In the genomic region with DNA sequence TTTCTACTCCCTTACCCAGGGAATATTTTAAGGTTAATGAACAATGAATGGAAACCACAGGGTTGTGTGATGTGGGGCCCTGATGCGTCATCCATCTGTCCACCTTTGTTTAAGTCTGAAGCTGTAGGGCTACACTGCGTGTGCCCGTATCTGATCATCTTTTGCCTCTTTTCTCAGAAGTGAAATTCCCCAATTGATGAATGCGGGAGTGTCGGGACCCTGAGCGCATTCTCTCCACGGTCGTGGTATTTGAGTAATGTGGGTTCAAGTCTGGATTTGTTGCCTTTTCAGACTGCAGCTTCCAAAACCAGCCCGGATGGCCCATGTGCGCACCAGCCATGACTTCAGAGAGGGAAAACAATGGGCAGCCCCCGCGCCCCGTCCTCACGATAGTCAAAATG, we compare ENCODE assay signal across 13 cellular contexts.
A peak's percentile ranks its signal among the peaks of the same experiment; 100 is the strongest.
DNase-seq lines count a peak whose midpoint lies in the region; ATAC-seq and TF ChIP-seq lines count a peak whose summit lies in the region.
"Had no signal": no experiment of that assay in that cellular context is flagged by ENCODE, and none has a peak within 500 bp of the region (broad histone marks: within the 10 kb centered on the region; RNA-seq: fewer than 3 reads in every experiment).

No MANE protein-coding gene starts in this region.

- H3T11ph ChIP-seq in H9 (ENCODE audit: low read length) = no peak overlapping the region

- H3K4me1 ChIP-seq in H9 (ENCODE audit: insufficient read depth, low read length) = no peaks in the 10 kb centered on the region

- no peak overlapping the region for H3K18ac ChIP-seq in H9 (ENCODE audit: insufficient read length, low read depth, low read length)

- H3K4ac ChIP-seq in H9 (ENCODE audit: low read depth, low read length) = no peak overlapping the region

- no peak overlapping the region for H2AFZ ChIP-seq in H9 (ENCODE audit: low read length)

- no peak for ATAC-seq in GM19324 (IDR thresholded peaks at IDR 0.05; ENCODE audit: low FRiP score, unreplicated experiment)

- H2BK12ac ChIP-seq in H9 (ENCODE audit: insufficient read length, low read depth, low read length) = no peak overlapping the region

- no peak overlapping the region for H4K91ac ChIP-seq in H9 (ENCODE audit: insufficient read length, low read depth, low read length)

- peak overlapping the region in 2 of 3 experiments; percentile 62; a peak in 3 of 7 replicates for H3K27ac Mint-ChIP-seq in H9
- peak overlapping the region; percentile 82 to 92 (median 86) for H3K27ac Mint-ChIP-seq in nephron

- no peak overlapping the region; the same call in 1 of the 2 replicates for H3K14ac ChIP-seq in H9 (ENCODE audit: insufficient read depth, low read length)

- no peaks in the 10 kb centered on the region for H3K23me2 ChIP-seq in H9 (ENCODE audit: insufficient read length, low read depth, low read length, poor library complexity, severe bottlenecking)

- H3K4me2 ChIP-seq in H9 (ENCODE audit: insufficient read depth, insufficient read length, low read length) = no peak overlapping the region

- H3K36me3 Mint-ChIP-seq in H9 (ENCODE audit: insufficient read depth in 1 of 3, low read depth in 3 of 3) = 0 out of 7 replicates have a peak, but pooled peaks cover 0 to 2% (median 0%) of the 10 kb centered on the region in 3 experiments
- H3K36me3 Mint-ChIP-seq in nephron (ENCODE audit: low read depth) = peaks cover 41% of the 10 kb centered on the region

- in situ Hi-C loops in brain microvascular endothelial cell (cut with HindIII; ENCODE audit: low pct_ligation_motif_present, low sequenced_read_pairs) = no loop called here

- WGBS in H9 (ENCODE audit: extremely low coverage, insufficient read length, low lambda C conversion rate) = no CpG with 5 or more reads among the region's 14 CpGs

- H3K27me3 ChIP-seq in H9 (ENCODE audit: insufficient read depth, low read length) (no peaks in the 10 kb centered on the region), brain microvascular endothelial cell (replicated peaks) (no peaks in the 10 kb centered on the region)

- H3K79me1 ChIP-seq in H9 (ENCODE audit: insufficient read depth, low read depth, low read length, poor library complexity, severe bottlenecking) = no peaks in the 10 kb centered on the region

- H3K4me3 ChIP-seq in brain microvascular endothelial cell (ENCODE audit: low read depth, low read length) = no peak overlapping the region

- no peak overlapping the region for H2BK15ac ChIP-seq in H9 (ENCODE audit: low read depth, low read length)

- H4K8ac ChIP-seq in H9 (replicated peaks; ENCODE audit: insufficient read length, low read depth, low read length) = no peak overlapping the region

- H3K36me3 ChIP-seq in brain microvascular endothelial cell (replicated peaks) = peaks cover 48% of the 10 kb centered on the region

- H3K23ac ChIP-seq in H9 (ENCODE audit: insufficient read length, low read depth, low read length) = no peak overlapping the region

- no peak overlapping the region for H2AK5ac ChIP-seq in H9 (ENCODE audit: insufficient read length, low read length)

- TF ChIP-seq CTCF in H9 (conservative IDR thresholded peaks at IDR 0.05) (no peak), brain microvascular endothelial cell (IDR thresholded peaks at IDR 0.05; ENCODE audit: low read depth, low read length, missing control alignments) (no peak), nephron (IDR thresholded peaks at IDR 0.05; ENCODE audit: unreplicated experiment in 3 of 3) (no peak)

- H3K4me1 Mint-ChIP-seq in H9 (peaks cover 16% of the 10 kb centered on the region in 2 experiments), nephron (peaks cover 37% of the 10 kb centered on the region)

- no peak overlapping the region for H2BK5ac ChIP-seq in H9 (ENCODE audit: insufficient read length, low read length)

- no peaks in the 10 kb centered on the region for H3K27me3 Mint-ChIP-seq in H9 (ENCODE audit: low read depth)
- no peaks in the 10 kb centered on the region for H3K27me3 Mint-ChIP-seq in nephron (ENCODE audit: low read depth)

- H3K9ac ChIP-seq in H9 (ENCODE audit: extremely low read depth, insufficient read length, low read length) = no peak overlapping the region

- H3K9me3 ChIP-seq in H9 (ENCODE audit: control insufficient read depth, low read depth, low read length) = no peaks in the 10 kb centered on the region

- H3K79me2 ChIP-seq in H9 (ENCODE audit: insufficient read depth, low read length) = no peaks in the 10 kb centered on the region

- H2BK20ac ChIP-seq in H9 (ENCODE audit: low read depth, low read length, poor library complexity, severe bottlenecking) = no peak overlapping the region

- H3K4me3 Mint-ChIP-seq in H9 = no peak overlapping the region
- H3K4me3 Mint-ChIP-seq in nephron = peak overlapping the region in 1 of 3 experiments; percentile 24

- DNase-seq in COLO829 (ENCODE audit: low spot score) (peak; percentile 53), H9 (no peak), brain microvascular endothelial cell (peak; percentile 86), NCI-H748 (lab: John Stamatoyannopoulos, UW; ENCODE audit: unreplicated experiment) (no peak), NCI-H146 treated with DMSO at 0.1 percent for 48 hours (lab: John Stamatoyannopoulos, UW; ENCODE audit: unreplicated experiment) (no peak), NCI-H1417 treated with DMSO at 0.1 percent for 48 hours (lab: John Stamatoyannopoulos, UW) (no peak)
- DNase-seq: activated T-cell treated with anti-CD3 and anti-CD28 coated beads for 4 hours; H7; NCI-H2171 treated with DMSO at 0.1 percent for 48 hours; stimulated activated CD4-positive, alpha-beta T cell treated with anti-CD3 and anti-CD28 coated beads, Interleukin-4, amount 100 ng/mL, for 4 hours had no signal

- H3K27ac ChIP-seq in H9 (ENCODE audit: insufficient read length, low read depth, low read length) (no peak overlapping the region), brain microvascular endothelial cell (peak overlapping the region; percentile 98)
- H3K27ac ChIP-seq: VCaP had no signal

- H3K9me3 Mint-ChIP-seq in H9 = no peaks in the 10 kb centered on the region
- H3K9me3 Mint-ChIP-seq in nephron = no peaks in the 10 kb centered on the region

- H3K56ac ChIP-seq in H9 (ENCODE audit: insufficient read length, low read depth, low read length) = no peak overlapping the region

- H2BK120ac ChIP-seq in H9 (ENCODE audit: low read depth, low read length, poor library complexity, severe bottlenecking) = no peak overlapping the region

- H4K5ac ChIP-seq in H9 (ENCODE audit: insufficient read length, low read depth, low read length) = no peak overlapping the region

- no peaks in the 10 kb centered on the region for H4K20me1 ChIP-seq in H9 (ENCODE audit: control insufficient read depth, insufficient read depth, insufficient read length)

Comparison
In these comparisons a context has a peak if more than half of its experiments do, and no peak if none do; other contexts are left out.
1. DNase-seq: peak in COLO829 (single experiment) and brain microvascular endothelial cell (single experiment); none in H9 (single experiment), NCI-H748 (single experiment), NCI-H146 treated with DMSO at 0.1 percent for 48 hours (single experiment) and NCI-H1417 treated with DMSO at 0.1 percent for 48 hours (single experiment).